In the genomic region with DNA sequence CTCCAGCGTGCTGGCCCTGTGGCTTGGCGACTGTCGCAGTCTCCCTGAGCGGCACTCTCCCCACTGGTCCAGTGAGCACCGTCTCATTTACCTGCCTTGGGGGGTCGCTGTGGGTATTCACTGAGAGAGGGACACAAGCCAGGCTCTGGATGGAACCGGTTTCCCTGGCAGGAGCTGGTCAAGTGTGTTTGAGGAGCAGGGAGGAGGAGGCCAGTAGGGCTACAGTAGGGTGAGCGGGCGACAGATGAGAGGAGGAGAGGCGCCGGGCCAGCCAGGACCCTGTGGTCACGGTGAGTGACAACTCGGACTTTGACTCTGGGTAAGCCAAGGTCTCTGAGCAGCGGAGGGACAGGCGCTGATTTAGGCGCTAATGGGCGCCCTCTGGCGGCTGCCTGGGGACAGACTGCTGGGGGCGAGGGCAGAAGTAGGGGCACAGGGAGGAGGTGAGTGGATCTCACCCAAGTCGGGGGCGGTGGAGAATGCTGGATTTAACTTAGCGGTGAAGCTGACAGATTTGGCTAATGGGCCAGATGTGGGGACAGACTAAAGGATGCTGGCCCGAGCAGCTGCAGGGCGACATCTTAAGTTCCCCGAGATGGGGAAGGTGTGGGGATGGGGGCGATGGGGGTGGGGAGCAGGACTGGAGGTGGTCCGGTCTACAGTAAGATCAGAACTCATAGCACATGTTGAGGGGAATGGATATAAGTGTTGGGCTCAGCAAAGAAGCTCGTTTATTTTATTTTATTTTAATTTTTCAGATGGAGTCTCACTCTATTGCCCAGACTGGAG, we compare ENCODE assay signal across 8 cellular contexts. TPM values are rescaled to one million over a fixed set of nuclear protein-coding genes. Genes with fewer than 3 reads are reported as not detected.
DNase-seq lines count a peak whose midpoint lies in the region; ATAC-seq and TF ChIP-seq lines count a peak whose summit lies in the region.

No MANE protein-coding gene starts in this region.

- H3K4me3 Mint-ChIP-seq in CD4-positive, alpha-beta memory T cell, result peak overlapping the region in 3 of 8 donors; percentile 23 to 55 (median 39)
- H3K4me3 Mint-ChIP-seq in naive thymus-derived CD4-positive, alpha-beta T cell, result peak overlapping the region in 2 of 10 donors; percentile 21 to 73

- H3K36me3 ChIP-seq in CD4-positive, alpha-beta memory T cell (ENCODE audit: insufficient read depth, low read length), result no peaks in the 10 kb centered on the region
- H3K36me3 ChIP-seq in HUES6 (ENCODE audit: control insufficient read depth, insufficient read depth, low read length), result peaks cover 31% of the 10 kb centered on the region
- peaks cover 11% of the 10 kb centered on the region for H3K36me3 ChIP-seq in PC-3 (ENCODE audit: low read depth, low read length)
- H3K36me3 ChIP-seq in fibroblast of lung (ENCODE audit: control insufficient read depth, insufficient read depth, low read length), result peaks cover 2% of the 10 kb centered on the region
- peaks cover 0 to 16% (median 0%) of the 10 kb centered on the region in 3 experiments for H3K36me3 ChIP-seq in naive thymus-derived CD4-positive, alpha-beta T cell (ENCODE audit: control insufficient read depth in 2 of 3, insufficient read depth in 3 of 3, low read length in 3 of 3)

- no peaks in the 10 kb centered on the region for H3K9me3 Mint-ChIP-seq in CD4-positive, alpha-beta memory T cell
- H3K9me3 Mint-ChIP-seq in naive thymus-derived CD4-positive, alpha-beta T cell, result no peaks in the 10 kb centered on the region

- peaks cover 0 to 8% of the 10 kb centered on the region in 2 donors for H3K36me3 Mint-ChIP-seq in CD4-positive, alpha-beta memory T cell
- peaks cover 0 to 7% (median 4%) of the 10 kb centered on the region in 5 donors for H3K36me3 Mint-ChIP-seq in naive thymus-derived CD4-positive, alpha-beta T cell

- H4K20me1 ChIP-seq in PC-3 (ENCODE audit: low read length) (peaks cover 1% of the 10 kb centered on the region; the same call in 1 of the 2 replicates), fibroblast of lung (ENCODE audit: control insufficient read depth, extremely low read depth, insufficient read depth, low read length) (no peaks in the 10 kb centered on the region)

- peak; percentile 60 to 70 (median 67) for DNase-seq in CD4-positive, alpha-beta memory T cell
- DNase-seq in PC-3, result peak; percentile 82
- DNase-seq in activated T-cell treated with anti-CD3 and anti-CD28 coated beads, Interleukin-2, amount 50 U/mL, for 48 hours, result peak; percentile 86 to 87
- peak; percentile 52 to 66 for DNase-seq in fibroblast of lung (ENCODE audit: low read depth in 2 of 2)
- DNase-seq in naive thymus-derived CD4-positive, alpha-beta T cell, result peak; percentile 50 to 80 (median 67)
- peak; percentile 74 for DNase-seq in stimulated activated naive CD4-positive, alpha-beta T cell treated with Interleukin-2 at 50 U/mL for 16 hours (lab: John Stamatoyannopoulos, UW)

- peak overlapping the region; percentile 21 for H3K4me2 ChIP-seq in PC-3 (ENCODE audit: low read length)
- peak overlapping the region; percentile 44 for H3K4me2 ChIP-seq in fibroblast of lung (ENCODE audit: extremely low read depth, insufficient read depth, low read length)

- H3K9ac ChIP-seq in HUES6 (ENCODE audit: low read length), result peak overlapping the region; percentile 57
- H3K9ac ChIP-seq in PC-3 (ENCODE audit: low read length), result no peak overlapping the region
- H3K9ac ChIP-seq in fibroblast of lung (ENCODE audit: insufficient read depth, low read length), result no peak overlapping the region

- no TSS peak for BruUV-seq in PC-3 (replicated peaks; lab: Mats Ljungman, UMichigan)

- H3F3A ChIP-seq in PC-3 (ENCODE audit: low read length, unreplicated experiment), result no peaks in the 10 kb centered on the region

- CTCF ChIA-PET in CD4-positive, alpha-beta memory T cell (lab: Charles Lee; ENCODE audit: partially characterized antibody), result interaction anchor here (0.6 to 5.5 kb wide), 23 partner anchors 8 to 199 kb away, joined by 3 to 52 read pairs (median 5); partner anchors contain the start of genes AP2A1, NOSIP, RRAS and SCAF1
- CTCF ChIA-PET in PC-3 (lab: Charles Lee), result interaction anchor here (0.5 kb wide), 1 partner anchor 239 kb away, joined by 6 read pairs; no protein-coding TSS in a partner anchor
- CTCF ChIA-PET in naive thymus-derived CD4-positive, alpha-beta T cell (lab: Charles Lee), result interaction anchor here (0.5 to 4.4 kb wide), 10 partner anchors 9 to 426 kb away, joined by 3 to 27 read pairs (median 4); partner anchors contain the start of gene RRAS

- no peaks in the 10 kb centered on the region for H3K27me3 Mint-ChIP-seq in CD4-positive, alpha-beta memory T cell
- H3K27me3 Mint-ChIP-seq in naive thymus-derived CD4-positive, alpha-beta T cell, result no peaks in the 10 kb centered on the region

- POLR2A ChIA-PET in CD4-positive, alpha-beta memory T cell (lab: Charles Lee; ENCODE audit: partially characterized antibody), result interaction anchor here (0.7 to 2.0 kb wide), 6 partner anchors 11 to 169 kb away, joined by 3 to 8 read pairs (median 4); partner anchors contain the start of gene SCAF1
- POLR2A ChIA-PET in PC-3 (lab: Charles Lee; ENCODE audit: unreplicated experiment), result no interaction called here
- POLR2A ChIA-PET in naive thymus-derived CD4-positive, alpha-beta T cell (lab: Charles Lee), result interaction anchor here (0.6 to 8.5 kb wide), 8 partner anchors 8 to 231 kb away, joined by 3 to 91 read pairs (median 6); partner anchors contain the start of genes BCL2L12, IRF3, NOSIP and PRRG2

- ATAC-seq in PC-3, result peak; percentile 25
- ATAC-seq in naive thymus-derived CD4-positive, alpha-beta T cell, result no peak
- ATAC-seq in GM18870 (IDR thresholded peaks at IDR 0.05; ENCODE audit: unreplicated experiment), result no peak

- peak overlapping the region in 5 of 7 donors; percentile 1 to 81 (median 48) for H3K27ac Mint-ChIP-seq in CD4-positive, alpha-beta memory T cell
- peak overlapping the region in 5 of 9 donors; percentile 45 to 90 (median 71) for H3K27ac Mint-ChIP-seq in naive thymus-derived CD4-positive, alpha-beta T cell

- intact Hi-C loops in CD4-positive, alpha-beta memory T cell (cut with micrococcal nuclease), result loop anchor here (1.0 kb wide), 2 partner anchors 17 to 169 kb away; no protein-coding TSS in a partner anchor
- intact Hi-C loops in PC-3 (cut with micrococcal nuclease), result no loop called here
- intact Hi-C loops in naive thymus-derived CD4-positive, alpha-beta T cell (cut with micrococcal nuclease), result loop anchor here (1.0 to 10.0 kb wide), 3 partner anchors 166 to 1038 kb away; partner anchors contain the start of gene DBP (in 1 of the 2)

- peaks cover 10 to 24% (median 18%) of the 10 kb centered on the region in 4 donors for H3K4me1 Mint-ChIP-seq in CD4-positive, alpha-beta memory T cell
- peaks cover 10 to 29% (median 20%) of the 10 kb centered on the region in 7 donors for H3K4me1 Mint-ChIP-seq in naive thymus-derived CD4-positive, alpha-beta T cell

- H3K9me2 ChIP-seq in PC-3 (replicated peaks; ENCODE audit: low read length), result no peaks in the 10 kb centered on the region

- H3K4me1 ChIP-seq in CD4-positive, alpha-beta memory T cell (ENCODE audit: insufficient read depth, low read length), result peaks cover 14% of the 10 kb centered on the region
- peaks cover 10% of the 10 kb centered on the region for H3K4me1 ChIP-seq in HUES6 (ENCODE audit: control insufficient read depth, insufficient read depth, low read length)
- H3K4me1 ChIP-seq in PC-3 (ENCODE audit: insufficient read depth, low read length), result peaks cover 14% of the 10 kb centered on the region
- H3K4me1 ChIP-seq in fibroblast of lung (ENCODE audit: control insufficient read depth, extremely low read depth, insufficient read depth, low read length), result peaks cover 3% of the 10 kb centered on the region
- H3K4me1 ChIP-seq in naive thymus-derived CD4-positive, alpha-beta T cell (ENCODE audit: control insufficient read depth in 2 of 2, insufficient read depth in 2 of 2, low read length in 2 of 2), result peaks cover 0 to 6% of the 10 kb centered on the region in 2 donors

- no peaks in the 10 kb centered on the region for H3K27me3 ChIP-seq in CD4-positive, alpha-beta memory T cell (ENCODE audit: insufficient read depth, low read length)
- H3K27me3 ChIP-seq in HUES6 (ENCODE audit: control insufficient read depth, insufficient read depth, low read length) (no peaks in the 10 kb centered on the region), PC-3 (ENCODE audit: low read length) (no peaks in the 10 kb centered on the region), fibroblast of lung (ENCODE audit: control insufficient read depth, insufficient read depth, low read length) (no peaks in the 10 kb centered on the region)
- H3K27me3 ChIP-seq in naive thymus-derived CD4-positive, alpha-beta T cell (ENCODE audit: control insufficient read depth in 2 of 2, insufficient read depth in 2 of 2, low read length in 2 of 2), result no peaks in the 10 kb centered on the region

- H3K4me3 ChIP-seq in CD4-positive, alpha-beta memory T cell (ENCODE audit: low read length in 2 of 2), result no peak overlapping the region
- H3K4me3 ChIP-seq in HUES6 (ENCODE audit: low read depth, low read length) (peak overlapping the region; percentile 45), PC-3 (ENCODE audit: low read length) (no peak overlapping the region), fibroblast of lung (replicated peaks in 1 of 4; ENCODE audit: control extremely low read depth in 1 of 4, insufficient read depth in 1 of 4, low read depth in 3 of 4, low read length in 4 of 4) (no peak overlapping the region)
- H3K4me3 ChIP-seq in naive thymus-derived CD4-positive, alpha-beta T cell (ENCODE audit: low read length), result no peak overlapping the region

- peak; percentile 98 for TF ChIP-seq CTCF in PC-3 (conservative IDR thresholded peaks at IDR 0.05; ENCODE audit: low read depth, low read length)
- peak; percentile 92 to 98 for TF ChIP-seq CTCF in fibroblast of lung (conservative IDR thresholded peaks at IDR 0.05 in 1 of 2, IDR thresholded peaks at IDR 0.05 in 1 of 2; ENCODE audit: low read depth in 1 of 2, low read length in 2 of 2)

- H3K9me3 ChIP-seq in CD4-positive, alpha-beta memory T cell (ENCODE audit: control insufficient read depth in 1 of 2, low read length in 2 of 2), result no peaks in the 10 kb centered on the region
- H3K9me3 ChIP-seq in HUES6 (ENCODE audit: control insufficient read depth, insufficient read depth, low read depth, low read length) (no peaks in the 10 kb centered on the region), PC-3 (ENCODE audit: low read length) (no peaks in the 10 kb centered on the region), fibroblast of lung (ENCODE audit: control insufficient read depth, insufficient read depth, low read depth, low read length) (no peaks in the 10 kb centered on the region)
- H3K9me3 ChIP-seq in naive thymus-derived CD4-positive, alpha-beta T cell (ENCODE audit: control insufficient read depth in 2 of 3, low read length in 3 of 3), result no peaks in the 10 kb centered on the region

- H3K79me2 ChIP-seq in PC-3 (ENCODE audit: low read length), result peaks cover 9% of the 10 kb centered on the region
- H3K79me2 ChIP-seq in fibroblast of lung (ENCODE audit: control insufficient read depth, insufficient read depth, low read length), result peaks cover 2% of the 10 kb centered on the region

- peak overlapping the region; percentile 10 for H2AFZ ChIP-seq in PC-3 (ENCODE audit: low read length)
- H2AFZ ChIP-seq in fibroblast of lung (ENCODE audit: low read length), result peak overlapping the region; percentile 93

- H3K27ac ChIP-seq in CD4-positive, alpha-beta memory T cell (ENCODE audit: low read depth, low read length), result no peak overlapping the region
- H3K27ac ChIP-seq in HUES6 (ENCODE audit: low read depth, low read length) (no peak overlapping the region), PC-3 (ENCODE audit: low read length) (no peak overlapping the region), fibroblast of lung (ENCODE audit: insufficient read depth, low read length) (peak overlapping the region; percentile 38)
- no peak overlapping the region for H3K27ac ChIP-seq in naive thymus-derived CD4-positive, alpha-beta T cell (ENCODE audit: low read depth, low read length)

RNA-seq across cellular contexts. Expression of gene PRMT1, which starts 4.7 kb away (rescaled TPM):
- total RNA-seq in CD4-positive, alpha-beta memory T cell, result 10 to 100 TPM; 76.6 to 92.9 TPM
- 100 to 1,000 TPM; 140 to 213 TPM for polyA plus RNA-seq in CD4-positive, alpha-beta memory T cell
- total RNA-seq in PC-3 (2014; rRNA removed), result 625 and 761 TPM in 2 replicates
- 261 and 298 TPM in 2 replicates for total RNA-seq in fibroblast of lung
- polyA plus RNA-seq in fibroblast of lung, result 184 and 288 TPM in 2 replicates
- 184 and 274 TPM in 2 replicates for polyA plus RNA-seq in fibroblast of lung (2012)
- 306 and 417 TPM in 2 replicates for polyA minus RNA-seq in fibroblast of lung (ENCODE audit: low replicate concordance)
- 100 to 1,000 TPM in 1 of 5 experiments, 10 to 100 TPM in 4; 73.1 to 169 (median 95.3) TPM for total RNA-seq in naive thymus-derived CD4-positive, alpha-beta T cell
- 100 to 1,000 TPM; 126 to 145 TPM for polyA plus RNA-seq in naive thymus-derived CD4-positive, alpha-beta T cell

RNA-seq across cellular contexts. Expression of gene BCL2L12, which starts 6.6 kb away (rescaled TPM):
- total RNA-seq in CD4-positive, alpha-beta memory T cell, result 10 to 100 TPM; 21.9 to 22.1 TPM
- polyA plus RNA-seq in CD4-positive, alpha-beta memory T cell, result 10 to 100 TPM; 16.3 to 17.2 TPM
- total RNA-seq in PC-3 (2014; rRNA removed) (82.5 and 104 TPM in 2 replicates), fibroblast of lung (2.6 and 4.8 TPM in 2 replicates)
- 5.0 and 9.8 TPM in 2 replicates for polyA plus RNA-seq in fibroblast of lung
- 16.4 and 30.3 TPM in 2 replicates for polyA plus RNA-seq in fibroblast of lung (2012)
- 8.0 and 10.2 TPM in 2 replicates for polyA minus RNA-seq in fibroblast of lung (ENCODE audit: low replicate concordance)
- total RNA-seq in naive thymus-derived CD4-positive, alpha-beta T cell, result 10 to 100 TPM; 11.3 to 57.2 (median 22.6) TPM
- 10 to 100 TPM; 11.4 to 14.8 TPM for polyA plus RNA-seq in naive thymus-derived CD4-positive, alpha-beta T cell

RNA-seq across cellular contexts. Expression of gene IRF3, which starts 6.7 kb away (rescaled TPM):
- total RNA-seq in CD4-positive, alpha-beta memory T cell, result 100 to 1,000 TPM; 366 to 386 TPM
- polyA plus RNA-seq in CD4-positive, alpha-beta memory T cell, result 10 to 100 TPM; 64.1 to 72.8 TPM
- total RNA-seq in PC-3 (2014; rRNA removed) (223 and 236 TPM in 2 replicates), fibroblast of lung (55.2 and 61.1 TPM in 2 replicates)
- polyA plus RNA-seq in fibroblast of lung, result 22.0 TPM in 2 replicates
- 51.0 and 63.9 TPM in 2 replicates for polyA plus RNA-seq in fibroblast of lung (2012)
- polyA minus RNA-seq in fibroblast of lung (ENCODE audit: low replicate concordance), result 93.7 and 106 TPM in 2 replicates
- total RNA-seq in naive thymus-derived CD4-positive, alpha-beta T cell, result 100 to 1,000 TPM; 176 to 346 (median 212) TPM
- polyA plus RNA-seq in naive thymus-derived CD4-positive, alpha-beta T cell, result 10 to 100 TPM; 55.5 to 80.7 TPM

RNA-seq across cellular contexts. Expression of gene ADM5, which starts 17.1 kb away (rescaled TPM):
- 1 to 10 TPM; 4.0 to 4.4 TPM for total RNA-seq in CD4-positive, alpha-beta memory T cell
- under 1 TPM in 1 of 2 donors, not detected in 1; 0.24 TPM for polyA plus RNA-seq in CD4-positive, alpha-beta memory T cell
- total RNA-seq in PC-3 (2014; rRNA removed), result 5.0 and 6.3 TPM in 2 replicates
- 0.26 and 0.33 TPM in 2 replicates for total RNA-seq in fibroblast of lung
- polyA plus RNA-seq in fibroblast of lung, result 0.06 and 0.15 TPM in 2 replicates
- 0.23 and 0.29 TPM in 2 replicates for polyA plus RNA-seq in fibroblast of lung (2012)
- polyA minus RNA-seq in fibroblast of lung (ENCODE audit: low replicate concordance), result 0.82 TPM in 1 of 2 replicates, not detected in the other
- 1 to 10 TPM; 2.8 to 7.5 (median 4.6) TPM for total RNA-seq in naive thymus-derived CD4-positive, alpha-beta T cell
- under 1 TPM in 1 of 2 donors, not detected in 1; 0.34 TPM for polyA plus RNA-seq in naive thymus-derived CD4-positive, alpha-beta T cell

RNA-seq across cellular contexts. Expression of gene CPT1C, which starts 18.6 kb away (rescaled TPM):
- 1 to 10 TPM in 1 of 2 experiments, under 1 TPM in 1; 0.64 to 1.5 TPM for total RNA-seq in CD4-positive, alpha-beta memory T cell
- polyA plus RNA-seq in CD4-positive, alpha-beta memory T cell, result under 1 TPM; 0.24 to 0.57 TPM
- total RNA-seq in PC-3 (2014; rRNA removed), result 11.5 and 13.6 TPM in 2 replicates
- total RNA-seq in fibroblast of lung, result 18.0 and 31.2 TPM in 2 replicates
- polyA plus RNA-seq in fibroblast of lung, result 20.0 and 24.0 TPM in 2 replicates
- 28.9 and 30.9 TPM in 2 replicates for polyA plus RNA-seq in fibroblast of lung (2012)
- polyA minus RNA-seq in fibroblast of lung (ENCODE audit: low replicate concordance), result 33.9 and 42.6 TPM in 2 replicates
- total RNA-seq in naive thymus-derived CD4-positive, alpha-beta T cell, result 1 to 10 TPM in 4 of 5 experiments, under 1 TPM in 1; 0.96 to 6.0 (median 1.5) TPM
- 1 to 10 TPM in 1 of 2 donors, not detected in 1; 1.7 TPM for polyA plus RNA-seq in naive thymus-derived CD4-positive, alpha-beta T cell
